ENCODE assay signal across 10 cellular contexts in genomic region chr2:108184421-108184820, GRCh38. TPM values are rescaled to one million over a fixed set of nuclear protein-coding genes. Genes with fewer than 3 reads are reported as not detected.
A peak's percentile ranks its signal among the peaks of the same experiment; 100 is the strongest.
DNase-seq lines count a peak whose midpoint lies in the region; ATAC-seq, FAIRE-seq and TF ChIP-seq lines count a peak whose summit lies in the region.
"Had no signal": no experiment of that assay in that cellular context is flagged by ENCODE, and none has a peak within 500 bp of the region (broad histone marks: within the 10 kb centered on the region; RNA-seq: fewer than 3 reads in every experiment).

No MANE protein-coding gene starts in this region.

- TF ChIP-seq RAD21 in GM12878 (IDR thresholded peaks at IDR 0.05; ENCODE audit: insufficient read depth, low read depth, low read length) = peak; percentile 39

- no peak overlapping the region for H2AFZ ChIP-seq in GM12878 (ENCODE audit: control insufficient read depth, low read depth, low read length)

- no peak overlapping the region for H3K4me3 Mint-ChIP-seq in stimulated activated effector memory CD8-positive, alpha-beta T cell treated with anti-CD3 and anti-CD28 coated beads, Interleukin-12 subunit alpha, Interleukin-12 subunit beta, amount 100 ng/mL, for 72 hours

- H3K27ac ChIP-seq in GM12878 (ENCODE audit: control insufficient read depth, insufficient read depth) = no peak overlapping the region
- H3K27ac ChIP-seq: pancreas had no signal

- no peak overlapping the region for H3K9ac ChIP-seq in GM12878 (ENCODE audit: control insufficient read depth, insufficient read depth, low read length)

- no peaks in the 10 kb centered on the region for H3K4me1 ChIP-seq in GM12878 (ENCODE audit: control insufficient read depth, insufficient read depth, low read length)
- H3K4me1 ChIP-seq: pancreas had no signal

- no peaks in the 10 kb centered on the region for H3K27me3 ChIP-seq in GM12878 (replicated peaks in 1 of 2; ENCODE audit: control insufficient read depth in 2 of 2, insufficient read depth in 2 of 2, low read length in 1 of 2)
- H3K27me3 ChIP-seq: pancreas had no signal

- SMC1A ChIA-PET in GM12878 (lab: Charles Lee; ENCODE audit: uncharacterized antibody, unreplicated experiment) = interaction anchor here (0.7 kb wide), 2 partner anchors 15 to 409 kb away, joined by 3 read pairs; no protein-coding TSS in a partner anchor

- CTCF ChIA-PET in GM12878 (lab: Yijun Ruan, JAX) = interaction anchor here (0.8 to 2.5 kb wide), 8 partner anchors 9 to 400 kb away, joined by 3 to 17 read pairs (median 4); no protein-coding TSS in a partner anchor

- H4K20me1 ChIP-seq in GM12878 (ENCODE audit: control insufficient read depth, insufficient read depth) = no peaks in the 10 kb centered on the region; the same call in 1 of the 2 replicates

- TF ChIP-seq EP300 in GM12878 (IDR thresholded peaks at IDR 0.05; ENCODE audit: borderline replicate concordance in 1 of 2, control insufficient read depth in 1 of 2, low read depth in 2 of 2, low read length in 2 of 2) = no peak

- peak; percentile 56 for FAIRE-seq in GM12878 (lab: Jason Lieb, UNC)
- FAIRE-seq: pancreas had no signal

- TF ChIP-seq CTCF in GM12878 (IDR thresholded peaks at IDR 0.05 in 2 of 3, conservative IDR thresholded peaks at IDR 0.05 in 1 of 3; ENCODE audit: control insufficient read depth in 2 of 3, extremely low read depth in 1 of 3, insufficient read depth in 1 of 3, low read depth in 3 of 3, low read length in 3 of 3) = peak; percentile 51 to 55 (median 52); a peak in 5 of 6 replicates
- peak; percentile 54 for TF ChIP-seq CTCF in retinal pigment epithelial cell (conservative IDR thresholded peaks at IDR 0.05; ENCODE audit: low read depth, low read length)

- no peaks in the 10 kb centered on the region for H3K36me3 ChIP-seq in GM12878 (ENCODE audit: control insufficient read depth in 2 of 2, insufficient read depth in 2 of 2, low read length in 1 of 2)
- H3K36me3 ChIP-seq: pancreas had no signal

- DNase-seq in NCI-H510A treated with DMSO at 0.1 percent for 48 hours (lab: John Stamatoyannopoulos, UW) (peak; percentile 25), NCI-H510A (lab: John Stamatoyannopoulos, UW) (no peak), Kasumi-1 (lab: John Stamatoyannopoulos, UW) (peak; percentile 30 to 39), GM12878 (ENCODE audit: low read depth, low spot score) (no peak), retinal pigment epithelial cell (ENCODE audit: low read depth) (no peak), middle frontal gyrus (ENCODE audit: extremely low spot score, low spot score) (no peak)
- no peak for DNase-seq in stimulated activated effector memory CD8-positive, alpha-beta T cell treated with anti-CD3 and anti-CD28 coated beads, Interleukin-12 subunit alpha, Interleukin-12 subunit beta, amount 100 ng/mL, for 72 hours (ENCODE audit: low spot score in 2 of 2)
- DNase-seq: pancreas had no signal

- no peak overlapping the region for H3K27ac Mint-ChIP-seq in stimulated activated effector memory CD8-positive, alpha-beta T cell treated with anti-CD3 and anti-CD28 coated beads, Interleukin-12 subunit alpha, Interleukin-12 subunit beta, amount 100 ng/mL, for 72 hours

- no peaks in the 10 kb centered on the region for H3K9me3 Mint-ChIP-seq in stimulated activated effector memory CD8-positive, alpha-beta T cell treated with anti-CD3 and anti-CD28 coated beads, Interleukin-12 subunit alpha, Interleukin-12 subunit beta, amount 100 ng/mL, for 72 hours

- RAD21 ChIA-PET in GM12878 (lab: Charles Lee; ENCODE audit: unreplicated experiment) = interaction anchor here (1.3 kb wide), 1 partner anchor 247 kb away, joined by 3 read pairs; no protein-coding TSS in a partner anchor

- no peaks in the 10 kb centered on the region for H3K79me2 ChIP-seq in GM12878 (ENCODE audit: control insufficient read depth, insufficient read depth, low read length)

- H3K9me3 ChIP-seq in GM12878 (replicated peaks; ENCODE audit: control insufficient read depth, insufficient read depth, low read length) = no peaks in the 10 kb centered on the region
- H3K9me3 ChIP-seq: pancreas had no signal

- 2% methylated on average over 2 of the region's 2 CpGs for WGBS in GM12878 (ENCODE audit: insufficient coverage, insufficient replicate concordance, low lambda C conversion rate, missing lambda C conversion rate)

- H3K36me3 Mint-ChIP-seq in stimulated activated effector memory CD8-positive, alpha-beta T cell treated with anti-CD3 and anti-CD28 coated beads, Interleukin-12 subunit alpha, Interleukin-12 subunit beta, amount 100 ng/mL, for 72 hours = no peaks in the 10 kb centered on the region

- in situ Hi-C loops in GM12878 (cut with MboI) = no loop called here

- TF ChIP-seq POLR2A in GM12878 (IDR thresholded peaks at IDR 0.05; ENCODE audit: low read depth, low read length) = no peak

- BruUV-seq in GM12878 (replicated peaks; lab: Mats Ljungman, UMichigan) = no TSS peak

- peak; percentile 71 for ATAC-seq in GM12878
- ATAC-seq in stimulated activated effector memory CD8-positive, alpha-beta T cell treated with anti-CD3 and anti-CD28 coated beads, Interleukin-12 subunit alpha, Interleukin-12 subunit beta, amount 100 ng/mL, for 72 hours = no peak
- no peak for ATAC-seq in GM18861 (IDR thresholded peaks at IDR 0.05; ENCODE audit: unreplicated experiment)

- POLR2A ChIA-PET in GM12878 (lab: Charles Lee) = no interaction called here

- H3K4me2 ChIP-seq in GM12878 (ENCODE audit: control insufficient read depth, insufficient read depth) = no peak overlapping the region

- intact Hi-C loops in GM12878 (cut with micrococcal nuclease; ENCODE audit: unreplicated experiment) = loop anchor here (5.0 to 10.0 kb wide), 3 partner anchors 247 to 1550 kb away; no protein-coding TSS in a partner anchor

- H3K4me3 ChIP-seq in GM12878 (no peak overlapping the region), retinal pigment epithelial cell (ENCODE audit: low read length) (no peak overlapping the region)
- H3K4me3 ChIP-seq: pancreas had no signal

- no peaks in the 10 kb centered on the region for H3K4me1 Mint-ChIP-seq in stimulated activated effector memory CD8-positive, alpha-beta T cell treated with anti-CD3 and anti-CD28 coated beads, Interleukin-12 subunit alpha, Interleukin-12 subunit beta, amount 100 ng/mL, for 72 hours

TF ChIP-seq in GM12878, 131 proteins besides CTCF, POLR2A, EP300 and RAD21:
- TF ChIP-seq SMC3 (IDR thresholded peaks at IDR 0.05; ENCODE audit: borderline replicate concordance, low read length) (peak; percentile 28; the same call in 1 of the 2 replicates), RB1 (IDR thresholded peaks at IDR 0.05; ENCODE audit: borderline replicate concordance) (no peak), HDGF (IDR thresholded peaks at IDR 0.05) (no peak), TCF7 (IDR thresholded peaks at IDR 0.05; ENCODE audit: borderline replicate concordance) (no peak), USF1 (IDR thresholded peaks at IDR 0.05; ENCODE audit: borderline replicate concordance, extremely low read length, insufficient read depth, low read depth, low read length) (no peak)

RNA-seq across cellular contexts. Expression of gene SULT1C3, which starts 55.3 kb away (rescaled TPM):
- total RNA-seq in GM12878 (2013; cell fraction: nucleolus; rRNA removed) = not detected in 2 replicates
- total RNA-seq in GM12878 (2014; rRNA removed) (not detected in 2 replicates), GM12878 (2014; rRNA removed; fragmentation: Illumina TruSeq; extraction: Trizol) (not detected in 2 replicates), GM12878 (2021) (not detected in 2 replicates)
- polyA plus RNA-seq in GM12878 (2011; ENCODE audit: low read depth) = not detected
- polyA plus RNA-seq in GM12878 (2011; rRNA removed) (not detected in 2 replicates), GM12878 (2014; fragmentation: Illumina TruSeq; extraction: Trizol) (not detected in 2 replicates), GM12878 (2014; fragmentation: Nextera tagmentation; extraction: Ambion mirVana) (not detected), GM12878 (2014; rRNA removed) (not detected in 2 replicates), GM12878 (2016; fragmentation: Nextera tagmentation; extraction: Ambion mirVana) (not detected)
- not detected in 2 replicates for polyA plus RNA-seq in GM12878 (2011; cell fraction: cytosol; rRNA removed)
- not detected in 2 replicates for polyA plus RNA-seq in GM12878 (2011; cell fraction: nucleus; rRNA removed)
- polyA plus RNA-seq in GM12878 (2012) = not detected in 2 replicates
- not detected in 2 replicates for polyA minus RNA-seq in GM12878 (2011; rRNA and poly(A)+ RNA removed)
- polyA minus RNA-seq in GM12878 (2011; cell fraction: cytosol; rRNA and poly(A)+ RNA removed) = not detected in 2 replicates
- polyA minus RNA-seq in GM12878 (2011; cell fraction: nucleus; rRNA and poly(A)+ RNA removed) = not detected in 2 replicates
- total RNA-seq: activated CD8-positive, alpha-beta memory T cell treated with anti-CD3 and anti-CD28 coated beads for 36 hours; pancreas had no signal
- polyA plus RNA-seq: pancreas had no signal

Comparison
In these comparisons a context has a peak if more than half of its experiments do, and no peak if none do; other contexts are left out.
1. DNase-seq: peak in NCI-H510A treated with DMSO at 0.1 percent for 48 hours (single experiment) and Kasumi-1 (2 of 2); none in NCI-H510A (single experiment), GM12878 (single experiment), retinal pigment epithelial cell (single experiment), middle frontal gyrus (single experiment) and stimulated activated effector memory CD8-positive, alpha-beta T cell treated with anti-CD3 and anti-CD28 coated beads, Interleukin-12 subunit alpha, Interleukin-12 subunit beta, amount 100 ng/mL, for 72 hours (0 of 2).